In genomic region chr9:134344068-134344820, GRCh38 we compare ENCODE assay signal across 10 cellular contexts. TPM values are rescaled to one million over a fixed set of nuclear protein-coding genes. Genes with fewer than 3 reads are reported as not detected.
DNase-seq lines count a peak whose midpoint lies in the region; TF ChIP-seq lines count a peak whose summit lies in the region.
"Had no signal": no experiment of that assay in that cellular context is flagged by ENCODE, and none has a peak within 500 bp of the region (broad histone marks: within the 10 kb centered on the region; RNA-seq: fewer than 3 reads in every experiment).

No MANE protein-coding gene starts in this region.

- H3K4me1 ChIP-seq in A673 (ENCODE audit: insufficient read depth, low read length, poor library complexity, severe bottlenecking) (peaks cover 36% of the 10 kb centered on the region), mucosa of stomach (ENCODE audit: control insufficient read depth, insufficient read depth, low read length) (peaks cover 87% of the 10 kb centered on the region)

- intact Hi-C loops in A673 (cut with micrococcal nuclease; ENCODE audit: unreplicated experiment) = no loop called here

- DNase-seq in A673 (ENCODE audit: low spot score) (peak; percentile 45), NB4 (ENCODE audit: low read depth) (no peak), NCI-H524 (lab: John Stamatoyannopoulos, UW) (no peak), COR-L47 (lab: John Stamatoyannopoulos, UW) (no peak), T1000 (lab: John Stamatoyannopoulos, UW) (no peak), KG1 (lab: John Stamatoyannopoulos, UW) (no peak)
- DNase-seq: Karpas-422, ovary had no signal

- peak overlapping the region; percentile 20 for H3K9ac ChIP-seq in mucosa of stomach (ENCODE audit: low read length)

- H3K4me3 ChIP-seq in A673 (ENCODE audit: low read depth, low read length, poor library complexity, severe bottlenecking) = no peak overlapping the region
- no peak overlapping the region for H3K4me3 ChIP-seq in NB4 (ENCODE audit: low read depth, low read length)
- H3K4me3 ChIP-seq in mucosa of stomach (ENCODE audit: low read length) = no peak overlapping the region
- H3K4me3 ChIP-seq: ovary had no signal

- peak overlapping the region in 4 of 5 experiments; percentile 73 to 95 (median 86) for H3K27ac Mint-ChIP-seq in brain

- H3K36me3 ChIP-seq in A673 (ENCODE audit: insufficient read depth, low read length, poor library complexity, severe bottlenecking) (no peaks in the 10 kb centered on the region), mucosa of stomach (ENCODE audit: control insufficient read depth, insufficient read depth, low read length) (no peaks in the 10 kb centered on the region)
- H3K36me3 ChIP-seq: ovary had no signal

- no peak for TF ChIP-seq POLR2A in NB4 (IDR thresholded peaks at IDR 0.05; ENCODE audit: extremely low read depth, insufficient read length)

- peak overlapping the region; percentile 69 for H3K27ac ChIP-seq in A673 (ENCODE audit: low read depth, low read length, poor library complexity, severe bottlenecking)

- CTCF ChIA-PET in A673 (lab: Charles Lee) = no interaction called here

- POLR2A ChIA-PET in A673 (lab: Charles Lee; ENCODE audit: low non-redundant PET) = interaction anchor here (0.6 kb wide), 1 partner anchor 62 kb away, joined by 8 read pairs; no protein-coding TSS in a partner anchor

- H3K36me3 Mint-ChIP-seq in brain = no peaks in the 10 kb centered on the region

- H3K4me3 Mint-ChIP-seq in brain = peak overlapping the region in 1 of 5 experiments; percentile 11

- H3K4me1 Mint-ChIP-seq in brain = peaks cover 69% of the 10 kb centered on the region

- no peaks in the 10 kb centered on the region for H3K27me3 ChIP-seq in A673 (replicated peaks; ENCODE audit: insufficient read depth, low read depth, low read length, poor library complexity)
- no peaks in the 10 kb centered on the region for H3K27me3 ChIP-seq in mucosa of stomach (ENCODE audit: control insufficient read depth, insufficient read depth, low read length)
- H3K27me3 ChIP-seq: ovary had no signal

- no peaks in the 10 kb centered on the region for H3K27me3 Mint-ChIP-seq in brain

- no TSS peak for BruUV-seq in A673 (replicated peaks; lab: Mats Ljungman, UMichigan)

- H3K9me3 ChIP-seq in A673 (ENCODE audit: low read depth, low read length, poor library complexity, severe bottlenecking) (no peaks in the 10 kb centered on the region), mucosa of stomach (ENCODE audit: control insufficient read depth, low read length) (no peaks in the 10 kb centered on the region)
- H3K9me3 ChIP-seq: ovary had no signal

- H3K9me3 Mint-ChIP-seq in brain = no peaks in the 10 kb centered on the region

- TF ChIP-seq CTCF in A673 (conservative IDR thresholded peaks at IDR 0.05; ENCODE audit: low read depth, low read length) (peak; percentile 28; the same call in 1 of the 2 replicates), NB4 (IDR thresholded peaks at IDR 0.05; ENCODE audit: low read depth, low read length) (peak; percentile 6), brain (conservative IDR thresholded peaks at IDR 0.05) (no peak)

RNA-seq across cellular contexts. Expression of gene RXRA, which starts 18.0 kb away (rescaled TPM):
- total RNA-seq in A673 (2021) = 50.7 and 54.1 TPM in 2 replicates
- polyA plus RNA-seq in brain (ENCODE audit: insufficient read depth, low read depth, low replicate concordance) = 29.9 TPM

Comparison
In these comparisons a context has a peak if more than half of its experiments do, and no peak if none do; other contexts are left out.
1. CTCF ChIP-seq: peak in A673 (single experiment) and NB4 (single experiment); none in brain (0 of 2).